Comparison of ENCODE assay signal across 21 cellular contexts in the genomic region with DNA sequence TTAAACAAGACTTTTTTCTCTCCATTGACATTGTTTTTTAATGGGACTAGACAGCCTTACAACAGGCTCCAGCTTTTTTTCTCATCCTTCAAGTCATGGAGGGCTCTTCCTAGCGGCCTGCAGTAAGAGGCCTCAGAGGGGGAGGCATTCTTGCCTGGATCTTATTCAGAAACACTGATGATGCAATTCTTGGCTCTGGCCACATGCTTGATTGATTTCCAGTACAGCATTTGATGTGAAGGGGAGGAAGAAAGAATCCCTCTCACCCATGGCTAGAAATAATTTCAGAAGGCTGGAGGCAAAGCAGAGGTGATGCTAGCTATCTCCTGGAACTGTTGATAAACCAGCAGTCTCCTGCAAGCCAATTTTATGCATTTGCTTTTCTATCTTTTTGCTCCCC.
A peak's percentile ranks its signal among the peaks of the same experiment; 100 is the strongest.
DNase-seq lines count a peak whose midpoint lies in the region; ATAC-seq, FAIRE-seq and TF ChIP-seq lines count a peak whose summit lies in the region.
"Had no signal": no experiment of that assay in that cellular context is flagged by ENCODE, and none has a peak within 500 bp of the region (broad histone marks: within the 10 kb centered on the region; RNA-seq: fewer than 3 reads in every experiment).

No MANE protein-coding gene starts in this region.

- TF ChIP-seq POLR2A in breast epithelium (IDR thresholded peaks at IDR 0.05), result no peak
- TF ChIP-seq POLR2A in H1 (IDR thresholded peaks at IDR 0.05; ENCODE audit: control extremely low read depth in 1 of 2, low read depth in 2 of 2, low read length in 2 of 2), result no peak

- H3K4me3 ChIP-seq in breast epithelium (no peak overlapping the region), H1 (ENCODE audit: extremely low read depth in 1 of 4, insufficient read depth in 2 of 4, low read depth in 3 of 4, low read length in 4 of 4) (no peak overlapping the region), aorta (ENCODE audit: low read length in 2 of 2) (no peak overlapping the region)
- H3K4me3 ChIP-seq: A549, Peyer's patch, upper lobe of left lung had no signal

- H3K56ac ChIP-seq in H1 (replicated peaks; ENCODE audit: insufficient read length, low read depth, low read length), result no peak overlapping the region

- H2BK5ac ChIP-seq in H1 (ENCODE audit: low read depth, low read length), result no peak overlapping the region

- no peak overlapping the region for H2AK5ac ChIP-seq in H1 (ENCODE audit: low read depth, low read length)

- POLR2A ChIA-PET in MCF 10A (lab: Yijun Ruan, JAX), result interaction anchor here (0.9 kb wide), 1 partner anchor 315 kb away, joined by 3 read pairs; no protein-coding TSS in a partner anchor
- POLR2A ChIA-PET in H1 (lab: Charles Lee; ENCODE audit: partially characterized antibody), result no interaction called here

- H3K36me3 ChIP-seq in breast epithelium, result no peaks in the 10 kb centered on the region
- H3K36me3 ChIP-seq in H1 (ENCODE audit: control insufficient read depth in 2 of 4, insufficient read depth in 4 of 4, low read length in 3 of 4), result no peaks in the 10 kb centered on the region
- H3K36me3 ChIP-seq in aorta (ENCODE audit: control insufficient read depth in 1 of 2, insufficient read depth in 2 of 2, low read length in 1 of 2), result no peaks in the 10 kb centered on the region
- H3K36me3 ChIP-seq: Peyer's patch, upper lobe of left lung, WERI-Rb-1 had no signal

- H3K27ac ChIP-seq in breast epithelium, result no peak overlapping the region
- no peak overlapping the region for H3K27ac ChIP-seq in H1 (ENCODE audit: low read depth, low read length)
- no peak overlapping the region for H3K27ac ChIP-seq in aorta (ENCODE audit: low read depth in 1 of 2, low read length in 2 of 2)
- H3K27ac ChIP-seq: A549, HL-60, upper lobe of left lung, WERI-Rb-1 had no signal

- H3K79me1 ChIP-seq in H1 (ENCODE audit: low read depth, low read length), result no peaks in the 10 kb centered on the region

- no peak for TF ChIP-seq EP300 in H1 (IDR thresholded peaks at IDR 0.05; ENCODE audit: borderline replicate concordance in 1 of 2, low read depth in 2 of 2, low read length in 2 of 2)

- H3K4me1 ChIP-seq in breast epithelium (no peaks in the 10 kb centered on the region), H1 (replicated peaks in 1 of 4; ENCODE audit: control insufficient read depth in 3 of 4, insufficient read depth in 4 of 4, low read length in 3 of 4) (no peaks in the 10 kb centered on the region), aorta (ENCODE audit: control insufficient read depth in 1 of 2, insufficient read depth in 2 of 2, low read length in 2 of 2) (peaks cover 2 to 7% of the 10 kb centered on the region in 2 donors)
- H3K4me1 ChIP-seq: A549 had no signal

- H2BK120ac ChIP-seq in H1 (replicated peaks; ENCODE audit: low read depth, low read length), result no peak overlapping the region

- H4K20me1 ChIP-seq in H1 (replicated peaks in 1 of 2; ENCODE audit: control insufficient read depth in 1 of 2, insufficient read depth in 2 of 2, low read length in 2 of 2), result no peaks in the 10 kb centered on the region

- no peaks in the 10 kb centered on the region for H3K4me1 Mint-ChIP-seq in MCF 10A (ENCODE audit: insufficient read depth, unreplicated experiment)
- H3K4me1 Mint-ChIP-seq: naive thymus-derived CD4-positive, alpha-beta T cell had no signal

- H3K9ac ChIP-seq in H1 (replicated peaks in 1 of 4; ENCODE audit: extremely low read depth in 1 of 4, low read depth in 3 of 4, low read length in 3 of 4), result no peak overlapping the region

- H3K9me3 ChIP-seq in breast epithelium (no peaks in the 10 kb centered on the region), H1 (ENCODE audit: insufficient read depth in 2 of 2, low read depth in 1 of 2, low read length in 1 of 2) (no peaks in the 10 kb centered on the region), aorta (ENCODE audit: control insufficient read depth, low read length) (no peaks in the 10 kb centered on the region)
- H3K9me3 ChIP-seq: A549, Peyer's patch, upper lobe of left lung had no signal

- TF ChIP-seq RAD21 in H1 (IDR thresholded peaks at IDR 0.05 in 1 of 2, conservative IDR thresholded peaks at IDR 0.05 in 1 of 2; ENCODE audit: low read depth in 2 of 2, low read length in 2 of 2), result no peak

- no peak overlapping the region for H2BK12ac ChIP-seq in H1 (ENCODE audit: low read depth, low read length)

- DNase-seq in MCF 10A (ENCODE audit: unreplicated experiment) (peak; percentile 17), breast epithelium (ENCODE audit: low spot score in 2 of 2) (no peak), H1 (ENCODE audit: low read depth in 1 of 2, low spot score in 2 of 2) (no peak), left kidney (ENCODE audit: low read depth, low spot score) (peak; percentile 80), aorta (no peak), GOT3 (lab: John Stamatoyannopoulos, UW) (no peak), D341Med (ENCODE audit: low spot score) (no peak)
- DNase-seq in activated CD4-positive, alpha-beta T cell treated with anti-CD3 and anti-CD28 coated beads for 48 hours, result no peak
- DNase-seq: activated naive CD4-positive, alpha-beta T cell treated with anti-CD3 and anti-CD28 coated beads, Interleukin-2, amount 50 U/mL, for 16 hours; cerebellar nuclear complex; COR-L47; naive thymus-derived CD4-positive, alpha-beta T cell; NCI-H1930; NCI-H526 treated with DMSO at 0.1 percent for 48 hours; Peyer's patch; stimulated activated CD4-positive, alpha-beta T cell treated with anti-CD3 and anti-CD28 coated beads, Interleukin-4, amount 100 ng/mL, for 24 hours; upper lobe of left lung; WERI-Rb-1 had no signal

- H2BK20ac ChIP-seq in H1 (ENCODE audit: low read length), result no peak overlapping the region

- no TSS peak for BruUV-seq in MCF 10A (replicated peaks; lab: Mats Ljungman, UMichigan)

- TF ChIP-seq CTCF in MCF 10A (IDR thresholded peaks at IDR 0.05; ENCODE audit: unreplicated experiment) (no peak), breast epithelium (IDR thresholded peaks at IDR 0.05) (no peak), H1 (IDR thresholded peaks at IDR 0.05; ENCODE audit: control extremely low read depth in 1 of 3, insufficient read depth in 1 of 3, low read depth in 1 of 3, low read length in 3 of 3) (no peak)

- H3K79me2 ChIP-seq in H1 (ENCODE audit: control insufficient read depth in 1 of 2, insufficient read depth in 2 of 2, low read length in 2 of 2), result no peaks in the 10 kb centered on the region

- H3K4me2 ChIP-seq in H1 (ENCODE audit: insufficient read depth in 1 of 2, low read depth in 2 of 2, low read length in 2 of 2), result no peak overlapping the region
- H3K4me2 ChIP-seq: A549 had no signal

- H3K27me3 Mint-ChIP-seq in MCF 10A (ENCODE audit: insufficient read depth, unreplicated experiment), result no peaks in the 10 kb centered on the region

- H3K27me3 ChIP-seq in breast epithelium, result no peaks in the 10 kb centered on the region
- no peaks in the 10 kb centered on the region for H3K27me3 ChIP-seq in H1 (replicated peaks in 1 of 4; ENCODE audit: control insufficient read depth in 3 of 4, extremely low read depth in 1 of 4, insufficient read depth in 3 of 4, low read length in 3 of 4)
- no peaks in the 10 kb centered on the region for H3K27me3 ChIP-seq in aorta (ENCODE audit: control insufficient read depth in 1 of 2, insufficient read depth in 2 of 2, low read length in 1 of 2)
- H3K27me3 ChIP-seq: Peyer's patch, upper lobe of left lung had no signal

- intact Hi-C loops in MCF 10A (cut with micrococcal nuclease) (no loop called here), breast epithelium (cut with DNase I; ENCODE audit: low total_unique reads) (loop anchor here (10.0 kb wide), 1 partner anchor 164 kb away; no protein-coding TSS in a partner anchor), aorta (cut with DNase I) (no loop called here)

- peak; percentile 72 for ATAC-seq in aorta (ENCODE audit: low FRiP score)
- ATAC-seq: A549; naive thymus-derived CD4-positive, alpha-beta T cell had no signal

- H3K36me3 Mint-ChIP-seq in MCF 10A (ENCODE audit: insufficient read depth, unreplicated experiment), result no peaks in the 10 kb centered on the region

- H2BK15ac ChIP-seq in H1 (ENCODE audit: low read length), result no peak overlapping the region

- H2AFZ ChIP-seq in H1 (ENCODE audit: low read length), result no peak overlapping the region; the same call in 1 of the 2 replicates

- H3K9me3 Mint-ChIP-seq in MCF 10A (ENCODE audit: unreplicated experiment), result peaks cover 8% of the 10 kb centered on the region

- no peak overlapping the region for H3K27ac Mint-ChIP-seq in MCF 10A (ENCODE audit: low read depth, unreplicated experiment)
- H3K27ac Mint-ChIP-seq: naive thymus-derived CD4-positive, alpha-beta T cell had no signal

- H3K18ac ChIP-seq in H1 (ENCODE audit: extremely low read depth, low read length), result no peak overlapping the region

- H3K4ac ChIP-seq in H1 (replicated peaks; ENCODE audit: insufficient read length, low read depth, low read length), result no peak overlapping the region

- no peak overlapping the region for H3K4me3 Mint-ChIP-seq in MCF 10A (ENCODE audit: unreplicated experiment)
- H3K4me3 Mint-ChIP-seq: naive thymus-derived CD4-positive, alpha-beta T cell had no signal

- no peak overlapping the region for H3K14ac ChIP-seq in H1 (ENCODE audit: insufficient read length)

- no peak overlapping the region for H4K91ac ChIP-seq in H1 (replicated peaks; ENCODE audit: insufficient read length, low read length)

- H3K23ac ChIP-seq in H1 (ENCODE audit: insufficient read length), result no peak overlapping the region

- H4K5ac ChIP-seq in H1 (ENCODE audit: insufficient read length, low read depth, low read length), result no peak overlapping the region

- H4K8ac ChIP-seq in H1 (ENCODE audit: extremely low read depth, insufficient read depth, low read length), result no peak overlapping the region

- 83% methylated on average over 1 of the region's 1 CpG; no CpG with 5 or more reads in 1 of the 2 experiments for WGBS in H1 (ENCODE audit: extremely low coverage in 1 of 2, insufficient coverage in 1 of 2, insufficient read length in 1 of 2, insufficient replicate concordance in 2 of 2, low coverage in 1 of 2, low lambda C conversion rate in 2 of 2, missing lambda C conversion rate in 1 of 2), 2 experiments
- 21 to 29% methylated on average over 1 of the region's 1 CpG for WGBS in aorta, 2 donors

- H3K23me2 ChIP-seq in H1 (ENCODE audit: low read depth, low read length), result no peaks in the 10 kb centered on the region

- CTCF ChIA-PET in MCF 10A (lab: Yijun Ruan, JAX) (interaction anchor here (0.8 to 1.2 kb wide), 3 partner anchors 9 to 1306 kb away, joined by 3 read pairs; no protein-coding TSS in a partner anchor), H1 (lab: Charles Lee; ENCODE audit: partially characterized antibody) (no interaction called here)

- no peak for FAIRE-seq in H1 (lab: Jason Lieb, UNC)
- FAIRE-seq: A549, endometrium had no signal

TF ChIP-seq in H1, 55 proteins besides CTCF, POLR2A, EP300 and RAD21 (continues in another document):
- TF ChIP-seq HDAC6 (IDR thresholded peaks at IDR 0.05; ENCODE audit: low read depth, low read length) (no peak), FOSL1 (IDR thresholded peaks at IDR 0.05; ENCODE audit: insufficient read depth, low read depth, low read length) (no peak), CTBP2 (IDR thresholded peaks at IDR 0.05; ENCODE audit: borderline replicate concordance, insufficient read depth, insufficient read length, low read length) (no peak)
- TF ChIP-seq, protein P1, sequence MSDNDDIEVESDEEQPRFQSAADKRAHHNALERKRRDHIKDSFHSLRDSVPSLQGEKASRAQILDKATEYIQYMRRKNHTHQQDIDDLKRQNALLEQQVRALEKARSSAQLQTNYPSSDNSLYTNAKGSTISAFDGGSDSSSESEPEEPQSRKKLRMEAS (IDR thresholded peaks at IDR 0.05), result no peak

Comparison
In these comparisons a context has a peak if more than half of its experiments do, and no peak if none do; other contexts are left out.
1. DNase-seq: peak in MCF 10A (single experiment) and left kidney (single experiment); none in breast epithelium (0 of 2), H1 (0 of 2), aorta (0 of 2), GOT3 (single experiment), activated CD4-positive, alpha-beta T cell treated with anti-CD3 and anti-CD28 coated beads for 48 hours (single experiment) and D341Med (single experiment).